ENCODE assay signal across 1 cellular context in the genomic region with DNA sequence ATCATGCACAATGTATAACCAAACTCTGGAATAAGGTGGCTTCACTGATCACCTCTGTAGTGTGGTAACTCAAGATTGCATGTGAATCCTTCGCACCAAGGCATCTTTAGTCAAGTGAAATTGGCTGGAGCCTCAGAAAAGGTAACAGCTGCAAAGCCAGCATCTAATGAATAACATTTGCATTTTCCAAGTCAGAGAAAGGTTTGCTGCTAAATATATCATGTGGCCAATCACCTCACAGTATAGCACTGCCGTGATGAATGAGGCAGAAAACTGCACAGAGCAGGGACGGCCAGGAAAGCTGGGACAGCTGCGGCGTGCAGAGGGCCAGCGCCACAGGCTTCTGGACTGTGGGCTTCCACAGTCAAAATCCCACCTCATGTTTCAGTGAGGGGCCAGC.
TF ChIP-seq lines count a peak whose summit lies in the region.

No MANE protein-coding gene starts in this region.

TF ChIP-seq in GM12878, 131 proteins besides CTCF, POLR2A, EP300 and RAD21 (continued from another document):
- TF ChIP-seq, protein P1, sequence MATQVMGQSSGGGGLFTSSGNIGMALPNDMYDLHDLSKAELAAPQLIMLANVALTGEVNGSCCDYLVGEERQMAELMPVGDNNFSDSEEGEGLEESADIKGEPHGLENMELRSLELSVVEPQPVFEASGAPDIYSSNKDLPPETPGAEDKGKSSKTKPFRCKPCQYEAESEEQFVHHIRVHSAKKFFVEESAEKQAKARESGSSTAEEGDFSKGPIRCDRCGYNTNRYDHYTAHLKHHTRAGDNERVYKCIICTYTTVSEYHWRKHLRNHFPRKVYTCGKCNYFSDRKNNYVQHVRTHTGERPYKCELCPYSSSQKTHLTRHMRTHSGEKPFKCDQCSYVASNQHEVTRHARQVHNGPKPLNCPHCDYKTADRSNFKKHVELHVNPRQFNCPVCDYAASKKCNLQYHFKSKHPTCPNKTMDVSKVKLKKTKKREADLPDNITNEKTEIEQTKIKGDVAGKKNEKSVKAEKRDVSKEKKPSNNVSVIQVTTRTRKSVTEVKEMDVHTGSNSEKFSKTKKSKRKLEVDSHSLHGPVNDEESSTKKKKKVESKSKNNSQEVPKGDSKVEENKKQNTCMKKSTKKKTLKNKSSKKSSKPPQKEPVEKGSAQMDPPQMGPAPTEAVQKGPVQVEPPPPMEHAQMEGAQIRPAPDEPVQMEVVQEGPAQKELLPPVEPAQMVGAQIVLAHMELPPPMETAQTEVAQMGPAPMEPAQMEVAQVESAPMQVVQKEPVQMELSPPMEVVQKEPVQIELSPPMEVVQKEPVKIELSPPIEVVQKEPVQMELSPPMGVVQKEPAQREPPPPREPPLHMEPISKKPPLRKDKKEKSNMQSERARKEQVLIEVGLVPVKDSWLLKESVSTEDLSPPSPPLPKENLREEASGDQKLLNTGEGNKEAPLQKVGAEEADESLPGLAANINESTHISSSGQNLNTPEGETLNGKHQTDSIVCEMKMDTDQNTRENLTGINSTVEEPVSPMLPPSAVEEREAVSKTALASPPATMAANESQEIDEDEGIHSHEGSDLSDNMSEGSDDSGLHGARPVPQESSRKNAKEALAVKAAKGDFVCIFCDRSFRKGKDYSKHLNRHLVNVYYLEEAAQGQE (IDR thresholded peaks at IDR 0.05; ENCODE audit: low read depth, low read length): no peak
- TF ChIP-seq DPF2 (IDR thresholded peaks at IDR 0.05) (peak; percentile 39; the same call in 1 of the 2 replicates), NRF1 (conservative IDR thresholded peaks at IDR 0.05; ENCODE audit: low read depth, low read length) (no peak), ZNF207 (IDR thresholded peaks at IDR 0.05; ENCODE audit: borderline replicate concordance) (no peak), GATAD2B (conservative IDR thresholded peaks at IDR 0.05; ENCODE audit: low read depth) (no peak), RUNX3 (IDR thresholded peaks at IDR 0.05; ENCODE audit: low read length) (peak; percentile 56), RFX5 (IDR thresholded peaks at IDR 0.05; ENCODE audit: low read depth, low read length) (no peak)
- TF ChIP-seq, protein P2, sequence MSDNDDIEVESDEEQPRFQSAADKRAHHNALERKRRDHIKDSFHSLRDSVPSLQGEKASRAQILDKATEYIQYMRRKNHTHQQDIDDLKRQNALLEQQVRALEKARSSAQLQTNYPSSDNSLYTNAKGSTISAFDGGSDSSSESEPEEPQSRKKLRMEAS (IDR thresholded peaks at IDR 0.05; ENCODE audit: low read depth, low read length): no peak
